In genomic region chr20:50625986-50626677, GRCh38 we compare ENCODE assay signal across 8 cellular contexts.
A peak's percentile ranks its signal among the peaks of the same experiment; 100 is the strongest.
DNase-seq lines count a peak whose midpoint lies in the region; ATAC-seq and TF ChIP-seq lines count a peak whose summit lies in the region.

No MANE protein-coding gene starts in this region.

- POLR2A ChIA-PET in AG04450 (lab: Yijun Ruan, JAX), result interaction anchor here (0.5 to 1.0 kb wide), 4 partner anchors 11 to 237 kb away, joined by 3 to 9 read pairs (median 4); no protein-coding TSS in a partner anchor
- POLR2A ChIA-PET in OCI-LY7 (lab: Charles Lee), result interaction anchor here (0.7 to 1.3 kb wide), 3 partner anchors 9 to 1853 kb away, joined by 3 to 6 read pairs (median 3); no protein-coding TSS in a partner anchor

- H2AFZ ChIP-seq in OCI-LY7 (ENCODE audit: low read length), result no peak overlapping the region

- H3K4me1 Mint-ChIP-seq in neural crest cell, result peaks cover 7% of the 10 kb centered on the region

- no peak overlapping the region for H3K27ac ChIP-seq in AG04450 (ENCODE audit: low read depth, low read length)
- no peak overlapping the region for H3K27ac ChIP-seq in OCI-LY7 (ENCODE audit: low read depth, low read length, poor library complexity, severe bottlenecking)

- H3K4me2 ChIP-seq in OCI-LY7 (ENCODE audit: low read length), result no peak overlapping the region

- H3K27me3 ChIP-seq in AG04450 (ENCODE audit: control insufficient read depth, insufficient read depth, low read length) (no peaks in the 10 kb centered on the region), HAP-1 (ENCODE audit: low read depth) (no peaks in the 10 kb centered on the region)

- no peaks in the 10 kb centered on the region for H3K36me3 ChIP-seq in HAP-1 (replicated peaks)
- H3K36me3 ChIP-seq in OCI-LY7 (ENCODE audit: insufficient read depth, low read length), result no peaks in the 10 kb centered on the region

- H3K4me3 Mint-ChIP-seq in neural crest cell, result no peak overlapping the region

- peaks cover 7% of the 10 kb centered on the region for H3K9me3 ChIP-seq in AG04450 (ENCODE audit: control insufficient read depth, insufficient read depth, low read length)
- peaks cover 1% of the 10 kb centered on the region; the same call in 1 of the 2 replicates for H3K9me3 ChIP-seq in HAP-1
- 0 out of 2 replicates have a peak, but pooled peaks cover under 1% of the 10 kb centered on the region for H3K9me3 ChIP-seq in OCI-LY7 (ENCODE audit: low read length)

- peak; percentile 70 for TF ChIP-seq CTCF in AG04450 (IDR thresholded peaks at IDR 0.05; ENCODE audit: low read depth, low read length)
- TF ChIP-seq CTCF in OCI-LY7 (conservative IDR thresholded peaks at IDR 0.05; ENCODE audit: low read length), result peak; percentile 76
- peak; percentile 66 for TF ChIP-seq CTCF in neural crest cell (conservative IDR thresholded peaks at IDR 0.05)

- peak overlapping the region; percentile 27 for H3K27ac Mint-ChIP-seq in neural crest cell (ENCODE audit: unreplicated experiment)

- H3K4me3 ChIP-seq in AG04450 (ENCODE audit: low read depth, low read length) (no peak overlapping the region), HAP-1 (no peak overlapping the region), OCI-LY7 (ENCODE audit: low read depth, low read length, poor library complexity, severe bottlenecking) (no peak overlapping the region)

- no peaks in the 10 kb centered on the region for H3K79me2 ChIP-seq in OCI-LY7 (ENCODE audit: insufficient read depth, low read depth, low read length)

- ATAC-seq in GM21367 (IDR thresholded peaks at IDR 0.05; ENCODE audit: unreplicated experiment) (no peak), HG03442 (IDR thresholded peaks at IDR 0.05; ENCODE audit: unreplicated experiment) (no peak)

- in situ Hi-C loops in HAP-1 (cut with MboI; ENCODE audit: low sequenced_read_pairs), result no loop called here

- no peak for DNase-seq in AG04450 (ENCODE audit: low read depth, low spot score)
- peak; percentile 22 to 79 for DNase-seq in HAP-1 (ENCODE audit: low spot score in 2 of 2)
- DNase-seq in OCI-LY7 (ENCODE audit: low spot score), result peak; percentile 61
- peak; percentile 55 for DNase-seq in dermis blood vessel endothelial cell
- DNase-seq in neural crest cell (ENCODE audit: low read depth, low spot score), result no peak
- DNase-seq in globus pallidus (ENCODE audit: low spot score), result no peak

- CTCF ChIA-PET in AG04450 (lab: Charles Lee) (interaction anchor here (0.5 to 5.1 kb wide), 14 partner anchors 10 to 168 kb away, joined by 3 to 64 read pairs (median 6); no protein-coding TSS in a partner anchor), OCI-LY7 (lab: Charles Lee; ENCODE audit: unreplicated experiment) (interaction anchor here (0.7 to 1.9 kb wide), 2 partner anchors 10 to 124 kb away, joined by 3 to 6 read pairs; no protein-coding TSS in a partner anchor)

- no peaks in the 10 kb centered on the region for H3K9me2 ChIP-seq in OCI-LY7 (ENCODE audit: insufficient read depth, low read length)

- no peaks in the 10 kb centered on the region for H3K36me3 Mint-ChIP-seq in neural crest cell (ENCODE audit: low read depth)

- no TSS peak for BruUV-seq in OCI-LY7 (replicated peaks; lab: Mats Ljungman, UMichigan)

- H3K4me1 ChIP-seq in HAP-1 (no peaks in the 10 kb centered on the region), OCI-LY7 (ENCODE audit: insufficient read depth, low read length, poor library complexity, severe bottlenecking) (peaks cover 36% of the 10 kb centered on the region)

- intact Hi-C loops in OCI-LY7 (cut with micrococcal nuclease; ENCODE audit: unreplicated experiment), result loop anchor here (5.0 kb wide), 1 partner anchor 121 kb away; no protein-coding TSS in a partner anchor

- no peaks in the 10 kb centered on the region for H3K27me3 Mint-ChIP-seq in neural crest cell (ENCODE audit: low read depth)

- no peaks in the 10 kb centered on the region for H4K20me1 ChIP-seq in OCI-LY7 (ENCODE audit: insufficient read depth, low read length)

- no peaks in the 10 kb centered on the region for H3K9me3 Mint-ChIP-seq in neural crest cell

Comparison
In these comparisons a context has a peak if more than half of its experiments do, and no peak if none do; other contexts are left out.
1. DNase-seq: peak in HAP-1 (2 of 2), OCI-LY7 (single experiment) and dermis blood vessel endothelial cell (single experiment); none in AG04450 (single experiment), neural crest cell (single experiment) and globus pallidus (single experiment).
2. Peak in every context shown above with its lines, with median percentiles within 50 percentile points of each other: CTCF ChIP-seq.